Comparison of ENCODE assay signal across 16 cellular contexts in the genomic region with DNA sequence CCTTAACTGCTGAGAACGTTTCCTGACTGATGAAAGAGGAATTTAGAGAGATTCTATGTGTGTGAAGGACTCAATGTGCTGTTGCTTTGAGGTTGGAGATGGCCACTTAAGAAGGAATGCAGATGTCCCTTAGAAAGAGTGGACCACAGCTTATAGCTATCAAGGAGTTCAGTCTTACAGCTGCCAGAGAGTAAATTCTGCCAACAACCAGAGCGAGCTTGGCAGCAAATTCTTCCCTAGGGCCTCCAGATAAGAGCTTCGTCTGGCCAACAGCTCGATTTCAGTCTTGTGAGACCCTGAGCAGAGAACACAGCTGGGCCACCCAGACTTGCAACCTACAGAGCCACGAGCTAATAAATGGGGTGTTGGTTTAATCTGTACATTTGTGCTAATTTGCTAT. TPM values are rescaled to one million over a fixed set of nuclear protein-coding genes. Genes with fewer than 3 reads are reported as not detected.
DNase-seq lines count a peak whose midpoint lies in the region; ATAC-seq and TF ChIP-seq lines count a peak whose summit lies in the region.
"Had no signal": no experiment of that assay in that cellular context is flagged by ENCODE, and none has a peak within 500 bp of the region (broad histone marks: within the 10 kb centered on the region; RNA-seq: fewer than 3 reads in every experiment).

No MANE protein-coding gene starts in this region.

- 31 to 36% methylated on average over 2 to 4 of the region's 5 CpGs for WGBS in testis, 2 donors

- no peak overlapping the region for H3K27ac Mint-ChIP-seq in natural killer cell
- H3K27ac Mint-ChIP-seq: CD4-positive, CD25-positive, alpha-beta regulatory T cell had no signal

- DNase-seq in Right ventricle myocardium superior (peak; percentile 46), right atrium auricular region (ENCODE audit: low spot score) (no peak), fibroblast of pulmonary artery (ENCODE audit: low read depth) (peak; percentile 58), left ventricle myocardium superior (peak; percentile 38), testis (peak; percentile 71), natural killer cell (no peak), GM10248 (ENCODE audit: extremely low spot score) (no peak)
- DNase-seq: DMS79 treated with DMSO at 0.1 percent for 48 hours, H9, NCI-H1694 treated with DMSO at 0.1 percent for 48 hours, NCI-H2081 treated with DMSO at 0.1 percent for 48 hours had no signal

- CTCF ChIA-PET in GM10248 (lab: Yijun Ruan, JAX) = interaction anchor here (0.9 to 3.5 kb wide), 2 partner anchors 406 to 409 kb away, joined by 3 to 32 read pairs; no protein-coding TSS in a partner anchor

- no peak overlapping the region for H3K4me3 Mint-ChIP-seq in natural killer cell
- H3K4me3 Mint-ChIP-seq: CD4-positive, CD25-positive, alpha-beta regulatory T cell; H9 had no signal

- no peaks in the 10 kb centered on the region for H3K36me3 Mint-ChIP-seq in natural killer cell
- H3K36me3 Mint-ChIP-seq: CD4-positive, CD25-positive, alpha-beta regulatory T cell had no signal

- H3K36me3 ChIP-seq in right atrium auricular region (no peaks in the 10 kb centered on the region), testis (ENCODE audit: low read depth, missing control alignments) (no peaks in the 10 kb centered on the region)
- H3K36me3 ChIP-seq: MG63 had no signal

- peak; percentile 89 for ATAC-seq in Right ventricle myocardium superior (ENCODE audit: poor library complexity)
- peak; percentile 93 for ATAC-seq in left ventricle myocardium superior
- ATAC-seq in GM21717 (IDR thresholded peaks at IDR 0.05; ENCODE audit: unreplicated experiment) = no peak
- no peak for ATAC-seq in natural killer cell

- no peaks in the 10 kb centered on the region for H3K27me3 ChIP-seq in right atrium auricular region
- no peaks in the 10 kb centered on the region for H3K27me3 ChIP-seq in testis
- H3K27me3 ChIP-seq: MG63 had no signal

- no peak overlapping the region for H3K4me3 ChIP-seq in right atrium auricular region
- no peak overlapping the region for H3K4me3 ChIP-seq in fibroblast of pulmonary artery (replicated peaks; ENCODE audit: low read depth, low read length)
- H3K4me3 ChIP-seq in testis = no peak overlapping the region
- H3K4me3 ChIP-seq: GM12878, K562, MG63 had no signal

- intact Hi-C loops in Right ventricle myocardium superior (cut with DNase I) = no loop called here
- intact Hi-C loops in left ventricle myocardium superior (cut with micrococcal nuclease) = loop anchor here (10.0 kb wide), 1 partner anchor 114 kb away; no protein-coding TSS in a partner anchor
- intact Hi-C loops in testis (cut with DNase I; ENCODE audit: low total_unique reads) = no loop called here
- intact Hi-C loops in natural killer cell (cut with micrococcal nuclease) = no loop called here

- H3K4me1 ChIP-seq in right atrium auricular region = no peaks in the 10 kb centered on the region
- H3K4me1 ChIP-seq in testis = peaks cover 10% of the 10 kb centered on the region

- TF ChIP-seq POLR2A in testis (IDR thresholded peaks at IDR 0.05) = no peak

- no peaks in the 10 kb centered on the region for H3K4me1 Mint-ChIP-seq in natural killer cell
- H3K4me1 Mint-ChIP-seq: CD4-positive, CD25-positive, alpha-beta regulatory T cell had no signal

- H3K27me3 Mint-ChIP-seq in natural killer cell (ENCODE audit: low read depth in 2 of 2) = peaks cover 2 to 6% of the 10 kb centered on the region in 2 donors

- no peaks in the 10 kb centered on the region for H3K9me3 Mint-ChIP-seq in natural killer cell

- no peaks in the 10 kb centered on the region for H3K9me3 ChIP-seq in right atrium auricular region
- no peaks in the 10 kb centered on the region for H3K9me3 ChIP-seq in testis
- H3K9me3 ChIP-seq: MG63 had no signal

- H3K27ac ChIP-seq in right atrium auricular region (no peak overlapping the region), testis (no peak overlapping the region)

- POLR2A ChIA-PET in GM10248 (lab: Yijun Ruan, JAX) = no interaction called here

- no peak for TF ChIP-seq CTCF in right atrium auricular region (IDR thresholded peaks at IDR 0.05)
- TF ChIP-seq CTCF in fibroblast of pulmonary artery (IDR thresholded peaks at IDR 0.05; ENCODE audit: low read length, missing control alignments) = no peak
- no peak for TF ChIP-seq CTCF in testis (IDR thresholded peaks at IDR 0.05)
- TF ChIP-seq CTCF in natural killer cell (IDR thresholded peaks at IDR 0.05) = no peak
- no peak for TF ChIP-seq CTCF in GM10248 (IDR thresholded peaks at IDR 0.05; ENCODE audit: control extremely low read depth, extremely low read depth, low read depth, missing control alignments)

RNA-seq across cellular contexts. Expression of gene MID1, which starts 21.8 kb away (rescaled TPM):
- total RNA-seq in Right ventricle myocardium superior (7.3 TPM), right atrium auricular region (1 to 10 TPM; 8.0 to 9.6 TPM), left ventricle myocardium superior (5.9 TPM), testis (10 to 100 TPM; 18.3 to 34.6 TPM), natural killer cell (not detected)
- polyA plus RNA-seq in testis (ENCODE audit: insufficient read depth, low read depth, low replicate concordance) = 10.3 TPM
- total RNA-seq: CD4-positive, CD25-positive, alpha-beta regulatory T cell had no signal
- polyA plus RNA-seq: CD4-positive, CD25-positive, alpha-beta regulatory T cell had no signal

Comparison
In these comparisons a context has a peak if more than half of its experiments do, and no peak if none do; other contexts are left out.
1. DNase-seq: peak in Right ventricle myocardium superior (single experiment), fibroblast of pulmonary artery (single experiment), left ventricle myocardium superior (single experiment) and testis (single experiment); none in right atrium auricular region (single experiment), natural killer cell (single experiment) and GM10248 (single experiment).
2. ATAC-seq: peak in Right ventricle myocardium superior (single experiment) and left ventricle myocardium superior (single experiment); none in GM21717 (single experiment) and natural killer cell (0 of 3).